Comparison of ENCODE assay signal across 8 cellular contexts in the genomic region with DNA sequence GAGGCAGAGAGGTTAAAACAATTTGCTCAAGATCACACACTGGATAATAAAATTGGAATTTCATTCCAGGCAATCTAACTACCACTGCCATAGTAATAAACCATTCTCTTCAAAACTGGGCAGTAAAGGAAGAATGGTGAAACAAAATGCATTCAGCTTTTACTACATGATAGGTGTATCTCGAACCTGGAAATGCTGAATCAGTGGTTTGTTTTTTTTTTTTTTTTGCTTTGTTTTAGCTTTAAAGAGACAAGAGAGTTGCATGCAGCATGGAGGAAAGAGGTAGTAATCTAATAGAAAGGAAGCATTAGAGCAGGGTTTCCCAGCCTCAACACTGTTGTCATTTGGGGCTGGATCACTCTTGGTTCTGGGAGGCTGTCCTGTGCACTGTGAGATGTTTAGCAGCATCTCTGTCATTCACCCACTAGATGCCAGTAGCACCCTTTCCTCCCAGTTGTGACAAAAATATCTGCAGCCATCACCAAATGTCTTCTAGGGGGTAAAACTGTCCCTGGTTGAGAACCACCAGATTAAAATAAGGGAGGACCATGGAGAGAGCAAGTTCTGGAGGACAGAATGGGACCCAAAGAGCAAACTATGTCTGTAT. TPM values are rescaled to one million over a fixed set of nuclear protein-coding genes. Genes with fewer than 3 reads are reported as not detected.
A peak's percentile ranks its signal among the peaks of the same experiment; 100 is the strongest.
DNase-seq lines count a peak whose midpoint lies in the region; ATAC-seq, FAIRE-seq and TF ChIP-seq lines count a peak whose summit lies in the region.
"Not testable (repeated sequence)": the region's sequence is repeated elsewhere in the genome, so short reads cannot be mapped to it uniquely, and the experiment has no call there.

No MANE protein-coding gene starts in this region.

- H3K27ac Mint-ChIP-seq in CD4-positive, alpha-beta T cell: peak overlapping the region; percentile 71
- H3K27ac Mint-ChIP-seq in activated CD8-positive, alpha-beta memory T cell treated with anti-CD3 and anti-CD28 coated beads, Interleukin-2, amount 10 ng/mL, durations not matched to agents 7 days and 5 days: peak overlapping the region; percentile 59
- H3K27ac Mint-ChIP-seq in neural progenitor cell: not testable (repeated sequence)

- intact Hi-C loops in CD4-positive, alpha-beta T cell (cut with DNase I, micrococcal nuclease); HCT116 (cut with micrococcal nuclease); Panc1 (cut with micrococcal nuclease; ENCODE audit: unreplicated experiment); K562 (cut with micrococcal nuclease): not testable (repeated sequence)

- peak; percentile 36 for ATAC-seq in CD4-positive, alpha-beta T cell (ENCODE audit: poor library complexity)
- ATAC-seq in HCT116; Panc1; activated CD8-positive, alpha-beta memory T cell treated with anti-CD3 and anti-CD28 coated beads, Interleukin-2, amount 10 ng/mL, durations not matched to agents 7 days and 5 days; K562: not testable (repeated sequence)

- H3K27me3 ChIP-seq in CD4-positive, alpha-beta T cell (ENCODE audit: control insufficient read depth, insufficient read depth, low read length); HCT116 (ENCODE audit: insufficient read depth, low read length); Panc1 (ENCODE audit: control insufficient read depth, insufficient read depth, low read length); K562 (ENCODE audit: control insufficient read depth in 2 of 2, insufficient read depth in 2 of 2, low read length in 2 of 2); liver (ENCODE audit: control insufficient read depth in 4 of 4, insufficient read depth in 4 of 4, low read length in 3 of 4); neural progenitor cell: not testable (repeated sequence)

- not testable (repeated sequence) for H3K27ac ChIP-seq in CD4-positive, alpha-beta T cell (ENCODE audit: low read depth, low read length); HCT116 (ENCODE audit: low read depth, low read length); Panc1 (ENCODE audit: low read length); K562 (ENCODE audit: extremely low read depth, low read depth, low read length); liver (ENCODE audit: low read depth in 1 of 2, low read length in 2 of 2); neural progenitor cell

- H3K4me3 Mint-ChIP-seq in CD4-positive, alpha-beta T cell: peak overlapping the region; percentile 77
- not testable (repeated sequence) for H3K4me3 Mint-ChIP-seq in activated CD8-positive, alpha-beta memory T cell treated with anti-CD3 and anti-CD28 coated beads, Interleukin-2, amount 10 ng/mL, durations not matched to agents 7 days and 5 days; neural progenitor cell

- peak; percentile 43 for TF ChIP-seq RAD21 in HCT116 (IDR thresholded peaks at IDR 0.05; ENCODE audit: low read depth)
- 0 out of 4 replicates have a peak, but pooled peaks have one; percentile 7 to 16 for TF ChIP-seq RAD21 in K562 (CRISPR knock-in tag; conservative IDR thresholded peaks at IDR 0.05 in 1 of 2, IDR thresholded peaks at IDR 0.05 in 1 of 2)
- TF ChIP-seq RAD21 in liver (IDR thresholded peaks at IDR 0.05): peak; percentile 11 to 19

- TF ChIP-seq POLR2A in HCT116 (IDR thresholded peaks at IDR 0.05; ENCODE audit: borderline replicate concordance, extremely low read depth, insufficient read depth, insufficient read length); K562 (conservative IDR thresholded peaks at IDR 0.05): not testable (repeated sequence)

- in situ Hi-C loops in Panc1 (cut with HindIII; ENCODE audit: low pct_unique_long_range_greater_than_20kb, low sequenced_read_pairs): not testable (repeated sequence)
- in situ Hi-C loops in K562 (cut with MboI): loop anchor here (25.0 kb wide), 1 partner anchor 1422 kb away; no protein-coding TSS in a partner anchor

- not testable (repeated sequence) for H3F3A ChIP-seq in neural progenitor cell (ENCODE audit: low read depth)

- H2AFZ ChIP-seq in HCT116 (ENCODE audit: low read depth, low read length, poor library complexity, severe bottlenecking); K562 (ENCODE audit: low read depth, low read length); neural progenitor cell (replicated peaks): not testable (repeated sequence)

- not testable (repeated sequence) for H3K27me3 Mint-ChIP-seq in CD4-positive, alpha-beta T cell; activated CD8-positive, alpha-beta memory T cell treated with anti-CD3 and anti-CD28 coated beads, Interleukin-2, amount 10 ng/mL, durations not matched to agents 7 days and 5 days; neural progenitor cell (ENCODE audit: insufficient read depth, low read depth)

- not testable (repeated sequence) for FAIRE-seq in K562 (lab: Jason Lieb, UNC)

- H3K36me3 ChIP-seq in HCT116 (ENCODE audit: control insufficient read depth in 1 of 2, insufficient read depth in 2 of 2, low read length in 2 of 2); liver (ENCODE audit: control insufficient read depth in 4 of 4, insufficient read depth in 3 of 4, low read depth in 1 of 4, low read length in 3 of 4); neural progenitor cell: not testable (repeated sequence)
- peaks cover 19% of the 10 kb centered on the region for H3K36me3 ChIP-seq in Panc1 (ENCODE audit: control insufficient read depth, insufficient read depth, low read length)
- peaks cover 36% of the 10 kb centered on the region; the same call in 1 of the 3 replicates for H3K36me3 ChIP-seq in K562 (ENCODE audit: control insufficient read depth, insufficient read depth, low read length)

- DNase-seq in CD4-positive, alpha-beta T cell; HCT116 (ENCODE audit: low read depth, low spot score); Panc1 (ENCODE audit: low read depth, low spot score); activated CD8-positive, alpha-beta memory T cell treated with anti-CD3 and anti-CD28 coated beads, Interleukin-2, amount 10 ng/mL, durations not matched to agents 7 days and 5 days; K562 (ENCODE audit: extremely low read depth in 1 of 4, low spot score in 3 of 4); epithelial cell of esophagus (ENCODE audit: low read depth); neural progenitor cell (ENCODE audit: low spot score): not testable (repeated sequence)

- not testable (repeated sequence) for H3K9ac ChIP-seq in HCT116 (ENCODE audit: low read length); K562 (ENCODE audit: insufficient read depth in 1 of 2, low read depth in 2 of 2, low read length in 2 of 2); liver (ENCODE audit: low read depth in 1 of 2, low read length in 2 of 2); neural progenitor cell

- not testable (repeated sequence) for H3K9me1 ChIP-seq in K562 (ENCODE audit: control insufficient read depth, insufficient read depth, low read length)

- H4K20me1 ChIP-seq in HCT116 (ENCODE audit: insufficient read depth); K562 (replicated peaks; ENCODE audit: control insufficient read depth, insufficient read depth, low read length); neural progenitor cell (ENCODE audit: low read depth): not testable (repeated sequence)

- H3K4me1 Mint-ChIP-seq in CD4-positive, alpha-beta T cell (ENCODE audit: low read depth): peaks cover 35% of the 10 kb centered on the region
- peaks cover 26% of the 10 kb centered on the region for H3K4me1 Mint-ChIP-seq in activated CD8-positive, alpha-beta memory T cell treated with anti-CD3 and anti-CD28 coated beads, Interleukin-2, amount 10 ng/mL, durations not matched to agents 7 days and 5 days
- H3K4me1 Mint-ChIP-seq in neural progenitor cell: peaks cover 10% of the 10 kb centered on the region

- not testable (repeated sequence) for H3K4me3 ChIP-seq in HCT116 (replicated peaks in 1 of 2; ENCODE audit: low read depth in 1 of 2, low read length in 2 of 2); Panc1 (ENCODE audit: low read depth in 2 of 2, low read length in 2 of 2); K562; epithelial cell of esophagus (ENCODE audit: low read length); liver (ENCODE audit: low read depth in 1 of 3, low read length in 3 of 3); neural progenitor cell

- peaks cover 56% of the 10 kb centered on the region for H3K36me3 Mint-ChIP-seq in CD4-positive, alpha-beta T cell (ENCODE audit: low read depth)
- H3K36me3 Mint-ChIP-seq in activated CD8-positive, alpha-beta memory T cell treated with anti-CD3 and anti-CD28 coated beads, Interleukin-2, amount 10 ng/mL, durations not matched to agents 7 days and 5 days: peaks cover 11% of the 10 kb centered on the region
- H3K36me3 Mint-ChIP-seq in neural progenitor cell: not testable (repeated sequence)

- POLR2A ChIA-PET in CD4-positive, alpha-beta T cell (lab: Charles Lee); HCT116 (lab: Charles Lee); Panc1 (lab: Charles Lee): not testable (repeated sequence)
- POLR2A ChIA-PET in K562 (lab: Yijun Ruan, JAX): interaction anchor here (0.6 to 0.7 kb wide), 2 partner anchors 34 to 784 kb away, joined by 3 read pairs; no protein-coding TSS in a partner anchor

- BruUV-seq in HCT116 (replicated peaks; lab: Mats Ljungman, UMichigan); Panc1 (replicated peaks; lab: Mats Ljungman, UMichigan); K562 (replicated peaks; lab: Mats Ljungman, UMichigan): not testable (repeated sequence)

- H3K4me1 ChIP-seq in HCT116 (ENCODE audit: control insufficient read depth in 1 of 2, insufficient read depth in 2 of 2, low read length in 2 of 2): peaks cover 0 to 14% of the 10 kb centered on the region in 2 experiments; a peak in 2 of 4 replicates
- H3K4me1 ChIP-seq in Panc1 (ENCODE audit: control insufficient read depth, insufficient read depth, low read length); K562 (replicated peaks in 1 of 2; ENCODE audit: control insufficient read depth in 2 of 2, insufficient read depth in 2 of 2, low read length in 2 of 2); neural progenitor cell: not testable (repeated sequence)
- H3K4me1 ChIP-seq in liver (ENCODE audit: control insufficient read depth in 4 of 4, insufficient read depth in 4 of 4, low read length in 3 of 4): peaks cover under 1 to 13% (median 3%) of the 10 kb centered on the region in 4 donors

- not testable (repeated sequence) for TF ChIP-seq CTCF in CD4-positive, alpha-beta T cell (IDR thresholded peaks at IDR 0.05); liver (IDR thresholded peaks at IDR 0.05; ENCODE audit: low read depth, low read length, missing input control)
- TF ChIP-seq CTCF in HCT116 (IDR thresholded peaks at IDR 0.05 in 2 of 3, conservative IDR thresholded peaks at IDR 0.05 in 1 of 3; ENCODE audit: borderline replicate concordance in 1 of 3, insufficient read depth in 1 of 3, low read depth in 2 of 3, low read length in 2 of 3) (0 out of 6 replicates have a peak, but pooled peaks of 2 of the 3 experiments have one; percentile 2), Panc1 (IDR thresholded peaks at IDR 0.05) (peak; percentile 50; the same call in 1 of the 2 replicates), K562 (IDR thresholded peaks at IDR 0.05 in 2 of 3, conservative IDR thresholded peaks at IDR 0.05 in 1 of 3; ENCODE audit: insufficient read depth in 2 of 3, low read depth in 1 of 3, low read length in 3 of 3) (peak in 2 of 3 experiments; percentile 13 to 18; a peak in 2 of 6 replicates), epithelial cell of esophagus (IDR thresholded peaks at IDR 0.05; ENCODE audit: insufficient read depth, low read depth, low read length, missing control alignments) (peak; percentile 26), neural progenitor cell (IDR thresholded peaks at IDR 0.05) (peak; percentile 9)

- not testable (repeated sequence) for H3K9me3 Mint-ChIP-seq in CD4-positive, alpha-beta T cell; activated CD8-positive, alpha-beta memory T cell treated with anti-CD3 and anti-CD28 coated beads, Interleukin-2, amount 10 ng/mL, durations not matched to agents 7 days and 5 days (ENCODE audit: low read depth); neural progenitor cell

- RAD21 ChIA-PET in HCT116 (lab: Charles Lee; ENCODE audit: low non-redundant PET in 1 of 2, low total read pairs in 2 of 2, uncharacterized antibody in 2 of 2, unreplicated experiment in 2 of 2): not testable (repeated sequence)

- not testable (repeated sequence) for H3K4me2 ChIP-seq in HCT116 (ENCODE audit: low read length); K562 (ENCODE audit: insufficient read depth, low read length); neural progenitor cell

- H3K9me2 ChIP-seq in HCT116 (ENCODE audit: insufficient read depth): not testable (repeated sequence)

- CTCF ChIA-PET in CD4-positive, alpha-beta T cell (lab: Charles Lee); HCT116 (lab: Charles Lee); activated CD8-positive, alpha-beta memory T cell treated with anti-CD3 and anti-CD28 coated beads, Interleukin-2, amount 10 ng/mL, durations not matched to agents 7 days and 5 days (lab: Charles Lee); K562 (lab: Yijun Ruan, JAX; ENCODE audit: low intra/inter-chr PET ratio): not testable (repeated sequence)
- CTCF ChIA-PET in Panc1 (lab: Charles Lee): interaction anchor here (0.6 kb wide), 1 partner anchor 15 kb away, joined by 4 read pairs; no protein-coding TSS in a partner anchor

- WGBS in K562 (ENCODE audit: insufficient coverage, low coverage, missing lambda C conversion rate): 100% methylated on average over 1 of the region's 1 CpG
- WGBS in liver: 52% methylated on average over 1 of the region's 1 CpG

- H3K9me3 ChIP-seq in CD4-positive, alpha-beta T cell (ENCODE audit: control insufficient read depth, low read length); HCT116 (ENCODE audit: control insufficient read depth in 1 of 2, insufficient read depth in 1 of 2, low read depth in 1 of 2, low read length in 2 of 2); Panc1 (ENCODE audit: control insufficient read depth, insufficient read depth, low read depth, low read length); K562 (replicated peaks; ENCODE audit: control insufficient read depth, insufficient read depth, low read depth, low read length); liver (ENCODE audit: control insufficient read depth in 4 of 4, low read length in 3 of 4); neural progenitor cell (ENCODE audit: low read depth): not testable (repeated sequence)

- H3K79me2 ChIP-seq in HCT116 (ENCODE audit: insufficient read depth, low read length) (peaks cover 59% of the 10 kb centered on the region), K562 (ENCODE audit: control insufficient read depth, insufficient read depth, low read length) (peaks cover 24% of the 10 kb centered on the region), neural progenitor cell (ENCODE audit: low read depth) (peaks cover 47% of the 10 kb centered on the region)

- not testable (repeated sequence) for TF ChIP-seq EP300 in K562 (IDR thresholded peaks at IDR 0.05; ENCODE audit: low read length)

RNA-seq across cellular contexts. Expression of a gene that starts 3.3 kb away (rescaled TPM):
- total RNA-seq in CD4-positive, alpha-beta T cell: 10 to 100 TPM; 38.4 to 42.9 TPM
- total RNA-seq in HCT116 (2021; ENCODE audit: unreplicated experiment) (57.7 TPM), Panc1 (2021; ENCODE audit: unreplicated experiment) (66.0 TPM), K562 (2014; rRNA removed) (22.2 and 23.9 TPM in 2 replicates), K562 (2014; rRNA removed; fragmentation: Illumina TruSeq; extraction: Trizol) (37.3 and 40.5 TPM in 2 replicates), K562 (2015; rRNA removed; fragmentation: Illumina TruSeq; extraction: Trizol) (33.9 and 35.7 TPM in 2 replicates), K562 (2021) (27.8 and 28.0 TPM in 2 replicates), liver (10 to 100 TPM; 15.6 to 28.4 TPM), neural progenitor cell (ENCODE audit: low replicate concordance) (34.4 and 39.1 TPM in 2 replicates)
- polyA plus RNA-seq in HCT116 (2012): 25.4 and 35.0 TPM in 2 replicates
- 42.9 TPM for polyA plus RNA-seq in Panc1 (2012; ENCODE audit: insufficient read length)
- total RNA-seq in activated CD8-positive, alpha-beta memory T cell treated with anti-CD3 and anti-CD28 coated beads, Interleukin-2, amount 10 ng/mL, durations not matched to agents 7 days and 5 days: 10 to 100 TPM; 25.5 to 39.4 TPM
- total RNA-seq in K562 (2011; cell fraction: chromatin; rRNA removed; ENCODE audit: low replicate concordance): 31.3 and 50.9 TPM in 2 replicates
- total RNA-seq in K562 (2011; cell fraction: nucleolus; rRNA removed): 11.5 and 14.5 TPM in 2 replicates
- total RNA-seq in K562 (2011; cell fraction: nucleoplasm; rRNA removed): 17.4 and 19.7 TPM in 2 replicates
- polyA plus RNA-seq in K562 (2011; rRNA removed) (27.4 and 49.5 TPM in 2 replicates), K562 (2014; fragmentation: Illumina TruSeq; extraction: Trizol) (26.4 and 26.7 TPM in 2 replicates), K562 (2014; fragmentation: Nextera tagmentation; extraction: Ambion mirVana) (10 to 100 TPM; 22.6 to 38.5 TPM), K562 (2014; rRNA removed) (28.4 and 28.6 TPM in 2 replicates), liver (10 to 100 TPM in 1 of 2 donors, 1 to 10 TPM in 1; 8.2 to 17.0 TPM)
- polyA plus RNA-seq in K562 (2011; cell fraction: cytosol; rRNA removed): 12.5 and 15.7 TPM in 2 replicates
- 21.6 and 22.9 TPM in 2 replicates for polyA plus RNA-seq in K562 (2011; cell fraction: nucleus; rRNA removed)
- 11.6 and 18.3 TPM in 2 replicates for polyA plus RNA-seq in K562 (2012)
- 41.8 and 65.6 TPM in 2 replicates for polyA minus RNA-seq in K562 (2011; rRNA and poly(A)+ RNA removed)
- polyA minus RNA-seq in K562 (2011; cell fraction: cytosol; rRNA and poly(A)+ RNA removed): 15.0 and 26.1 TPM in 2 replicates
- 11.0 and 14.8 TPM in 2 replicates for polyA minus RNA-seq in K562 (2011; cell fraction: nucleus; rRNA and poly(A)+ RNA removed)

RNA-seq across cellular contexts. Expression of a gene that starts 34.9 kb away (rescaled TPM):
- total RNA-seq in CD4-positive, alpha-beta T cell: 10 to 100 TPM; 23.1 to 24.3 TPM
- 34.4 TPM for total RNA-seq in HCT116 (2021; ENCODE audit: unreplicated experiment)
- 40.0 and 43.9 TPM in 2 replicates for polyA plus RNA-seq in HCT116 (2012)
- total RNA-seq in Panc1 (2021; ENCODE audit: unreplicated experiment): 71.5 TPM
- polyA plus RNA-seq in Panc1 (2012; ENCODE audit: insufficient read length): 52.9 TPM
- total RNA-seq in activated CD8-positive, alpha-beta memory T cell treated with anti-CD3 and anti-CD28 coated beads, Interleukin-2, amount 10 ng/mL, durations not matched to agents 7 days and 5 days: 10 to 100 TPM; 44.3 to 44.9 TPM
- 34.7 and 43.2 TPM in 2 replicates for total RNA-seq in K562 (2011; cell fraction: chromatin; rRNA removed; ENCODE audit: low replicate concordance)
- 16.4 and 21.5 TPM in 2 replicates for total RNA-seq in K562 (2011; cell fraction: nucleolus; rRNA removed)
- 25.4 and 30.0 TPM in 2 replicates for total RNA-seq in K562 (2011; cell fraction: nucleoplasm; rRNA removed)
- total RNA-seq in K562 (2014; rRNA removed): 13.2 and 22.6 TPM in 2 replicates
- 19.4 and 21.3 TPM in 2 replicates for total RNA-seq in K562 (2014; rRNA removed; fragmentation: Illumina TruSeq; extraction: Trizol)
- 16.9 and 19.0 TPM in 2 replicates for total RNA-seq in K562 (2015; rRNA removed; fragmentation: Illumina TruSeq; extraction: Trizol)
- total RNA-seq in K562 (2021): 12.5 and 15.7 TPM in 2 replicates
- 39.9 and 47.8 TPM in 2 replicates for polyA plus RNA-seq in K562 (2011; rRNA removed)
- polyA plus RNA-seq in K562 (2011; cell fraction: cytosol; rRNA removed): 19.1 and 23.8 TPM in 2 replicates
- 21.3 and 23.3 TPM in 2 replicates for polyA plus RNA-seq in K562 (2011; cell fraction: nucleus; rRNA removed)
- polyA plus RNA-seq in K562 (2012): 15.9 and 16.8 TPM in 2 replicates
- 19.7 and 28.8 TPM in 2 replicates for polyA plus RNA-seq in K562 (2014; fragmentation: Illumina TruSeq; extraction: Trizol)
- 1 to 10 TPM; 4.6 to 5.3 TPM for polyA plus RNA-seq in K562 (2014; fragmentation: Nextera tagmentation; extraction: Ambion mirVana)
- 19.3 and 33.3 TPM in 2 replicates for polyA plus RNA-seq in K562 (2014; rRNA removed)
- polyA minus RNA-seq in K562 (2011; rRNA and poly(A)+ RNA removed): 29.8 and 31.5 TPM in 2 replicates
- 16.8 and 18.6 TPM in 2 replicates for polyA minus RNA-seq in K562 (2011; cell fraction: cytosol; rRNA and poly(A)+ RNA removed)
- 6.7 and 8.5 TPM in 2 replicates for polyA minus RNA-seq in K562 (2011; cell fraction: nucleus; rRNA and poly(A)+ RNA removed)
- total RNA-seq in liver: 10 to 100 TPM; 31.4 to 43.9 TPM
- polyA plus RNA-seq in liver: 10 to 100 TPM; 14.0 to 37.1 TPM
- 49.2 and 86.0 TPM in 2 replicates for total RNA-seq in neural progenitor cell (ENCODE audit: low replicate concordance)
